ENCODE assay signal across 1 cellular context in the genomic region with DNA sequence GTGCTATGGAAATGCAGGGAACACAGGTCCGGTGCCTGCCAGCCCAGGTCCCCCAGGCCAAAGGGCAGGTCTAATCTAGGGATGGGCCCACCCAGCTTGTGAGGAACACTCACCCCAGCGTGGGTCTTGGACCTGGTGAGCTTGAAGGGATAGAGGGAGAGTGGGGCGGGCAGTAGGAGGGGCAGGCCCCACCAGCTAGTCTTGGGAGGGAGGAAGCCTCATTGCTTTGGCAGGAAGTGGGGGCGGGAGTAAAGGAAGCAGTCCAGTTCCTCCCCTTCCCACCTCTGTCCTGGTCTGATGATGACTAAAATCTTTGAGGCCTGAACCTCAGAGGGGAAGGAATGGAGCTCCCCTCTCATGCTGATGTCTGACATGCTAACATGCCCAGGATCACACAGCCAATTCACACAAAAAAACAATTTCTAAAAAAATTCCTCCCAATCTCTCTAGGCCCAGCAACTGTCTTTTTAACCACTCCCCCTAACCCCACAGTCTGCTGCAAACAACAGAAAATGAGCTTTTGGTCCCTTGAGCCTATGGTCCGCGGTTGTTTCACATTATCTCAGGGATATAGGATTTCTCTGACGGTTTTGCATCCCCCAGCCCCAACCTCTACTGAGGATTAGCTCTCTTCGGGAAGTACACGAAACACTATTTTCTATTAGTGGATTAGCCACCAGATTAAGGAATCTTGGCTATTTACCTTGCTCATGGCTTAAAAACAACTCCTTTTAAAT.
A peak's percentile ranks its signal among the peaks of the same experiment; 100 is the strongest.
TF ChIP-seq lines count a peak whose summit lies in the region.

No MANE protein-coding gene starts in this region.

TF ChIP-seq in HEK293, 187 proteins besides CTCF, POLR2A, EP300 and RAD21 (continued from another document):
- TF ChIP-seq ZNF830 (tag by site-specific recombination; IDR thresholded peaks at IDR 0.05; ENCODE audit: low read depth) (no peak), SP2 (tag by site-specific recombination; IDR thresholded peaks at IDR 0.05) (0 out of 2 replicates have a peak, but pooled peaks have one; percentile 20), ZNF138 (tag by site-specific recombination; IDR thresholded peaks at IDR 0.05; ENCODE audit: borderline replicate concordance) (no peak)
